8 cellular contexts compared by ENCODE assay signal in the genomic region with DNA sequence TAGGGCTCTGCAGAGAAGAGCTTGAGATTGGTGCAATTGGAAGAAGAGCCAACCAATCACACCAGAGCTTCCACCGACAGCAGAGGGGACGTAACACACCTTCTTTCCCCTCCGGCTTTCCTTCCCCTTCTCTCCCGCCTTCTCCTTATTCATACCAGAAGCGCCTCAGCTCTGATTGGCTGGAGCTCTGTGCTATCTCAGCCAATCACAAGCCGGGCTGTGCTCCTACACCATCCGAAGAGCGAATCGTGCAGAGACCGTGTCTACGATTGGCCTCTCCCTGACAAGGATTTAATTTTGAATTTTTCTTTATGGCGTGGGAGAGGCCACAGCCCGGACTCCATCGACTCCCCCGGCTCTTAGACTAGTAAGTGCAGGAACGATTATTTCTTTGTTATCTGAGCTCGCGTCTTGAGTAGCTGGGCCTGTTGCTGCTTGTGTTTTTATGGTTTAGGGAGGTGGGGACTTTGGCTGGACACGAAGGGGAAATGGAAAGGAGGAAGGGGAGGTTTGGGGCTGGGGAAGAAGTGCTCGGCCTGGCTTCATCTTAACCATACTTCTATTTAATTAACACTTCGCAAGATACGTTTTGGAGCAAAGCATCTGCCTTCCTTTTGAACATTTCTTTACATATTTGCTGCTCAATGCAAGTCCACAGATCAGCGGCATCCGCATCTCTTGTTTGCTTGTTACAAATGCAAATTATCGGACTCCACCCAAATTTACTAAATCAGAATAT. TPM values are rescaled to one million over a fixed set of nuclear protein-coding genes. Genes with fewer than 3 reads are reported as not detected.
A peak's percentile ranks its signal among the peaks of the same experiment; 100 is the strongest.
DNase-seq lines count a peak whose midpoint lies in the region; ATAC-seq, FAIRE-seq and TF ChIP-seq lines count a peak whose summit lies in the region.

A gene (plus strand): TSS at position 308 of the 739 bp plus-strand sequence. CDS start 14,007 bp downstream, outside the sequence.

- CTCF ChIA-PET in PC-3 (lab: Charles Lee), result interaction anchor here (0.5 to 1.1 kb wide), 6 partner anchors 11 to 840 kb away, joined by 3 to 5 read pairs (median 3); a partner anchor contains a TSS

- peak within 1 kb of the TSS; percentile 79 for H3K4me3 ChIP-seq in PC-3 (ENCODE audit: low read length)
- H3K4me3 ChIP-seq in esophagus muscularis mucosa, result peak within 1 kb of the TSS; percentile 66 to 77 (median 74)
- peak within 1 kb of the TSS; percentile 54 to 97 for H3K4me3 ChIP-seq in muscle layer of colon (ENCODE audit: low read depth in 1 of 2, low read length in 2 of 2)

- TF ChIP-seq POLR2A in esophagus muscularis mucosa (IDR thresholded peaks at IDR 0.05; ENCODE audit: low read depth), result no peak

- intact Hi-C loops in PC-3 (cut with micrococcal nuclease), result loop anchor here (1.0 to 5.0 kb wide), 4 partner anchors 49 to 637 kb away; a partner anchor contains a TSS
- intact Hi-C loops in esophagus muscularis mucosa (cut with DNase I), result loop anchor here (10.0 kb wide), 2 partner anchors 59 to 641 kb away; a partner anchor contains a TSS

- H3K79me2 ChIP-seq in PC-3 (ENCODE audit: low read length), result peaks cover 93% of the 10 kb centered on the region

- no peak within 1 kb of the TSS for H3K27ac Mint-ChIP-seq in stimulated activated memory B cell treated with anti-CD40 and anti-IgM and Interleukin-4, amounts not matched to agents 10 μg/mL and 1 μg/mL and 100 μg/mL, for 72 hours

- FAIRE-seq in D721Med (lab: Jason Lieb, UNC) (peak; percentile 25), HTR-8/SVneo (lab: Jason Lieb, UNC) (no peak)

- peak within 1 kb of the TSS; percentile 79 for H3K27ac ChIP-seq in PC-3 (ENCODE audit: low read length)
- peak within 1 kb of the TSS; percentile 80 to 92 (median 86) for H3K27ac ChIP-seq in esophagus muscularis mucosa (replicated peaks in 1 of 4)
- H3K27ac ChIP-seq in muscle layer of colon (ENCODE audit: low read depth, low read length), result peak within 1 kb of the TSS; percentile 78

- TF ChIP-seq CTCF in D721Med (IDR thresholded peaks at IDR 0.05; ENCODE audit: insufficient read depth, missing control alignments), result no peak
- no peak for TF ChIP-seq CTCF in PC-3 (conservative IDR thresholded peaks at IDR 0.05; ENCODE audit: low read depth, low read length)
- TF ChIP-seq CTCF in esophagus muscularis mucosa (IDR thresholded peaks at IDR 0.05), result no peak

- peak within 1 kb of the TSS; percentile 85 for H2AFZ ChIP-seq in PC-3 (ENCODE audit: low read length)

- H3K9me3 Mint-ChIP-seq in stimulated activated memory B cell treated with anti-CD40 and anti-IgM and Interleukin-4, amounts not matched to agents 10 μg/mL and 1 μg/mL and 100 μg/mL, for 72 hours, result no peaks in the 10 kb centered on the region

- peaks cover 15% of the 10 kb centered on the region for H4K20me1 ChIP-seq in PC-3 (ENCODE audit: low read length)

- no peaks in the 10 kb centered on the region for H3K27me3 Mint-ChIP-seq in stimulated activated memory B cell treated with anti-CD40 and anti-IgM and Interleukin-4, amounts not matched to agents 10 μg/mL and 1 μg/mL and 100 μg/mL, for 72 hours

- 2% methylated on average over 25 of the region's 25 CpGs for WGBS in esophagus muscularis mucosa

- no peak for TF ChIP-seq EP300 in esophagus muscularis mucosa (IDR thresholded peaks at IDR 0.05)

- no peaks in the 10 kb centered on the region for H3F3A ChIP-seq in PC-3 (ENCODE audit: low read length, unreplicated experiment)

- POLR2A ChIA-PET in PC-3 (lab: Charles Lee; ENCODE audit: unreplicated experiment), result interaction anchor here (0.5 to 0.7 kb wide), 8 partner anchors 16 to 733 kb away, joined by 3 to 11 read pairs (median 5); a partner anchor contains a TSS

- H3K4me1 ChIP-seq in PC-3 (ENCODE audit: insufficient read depth, low read length) (peaks cover 57% of the 10 kb centered on the region), esophagus muscularis mucosa (peaks cover 21 to 37% (median 31%) of the 10 kb centered on the region in 4 donors), muscle layer of colon (ENCODE audit: insufficient read depth, low read length) (peaks cover 8% of the 10 kb centered on the region)

- DNase-seq in D721Med (ENCODE audit: insufficient read length, low spot score) (peak; percentile 36), HTR-8/SVneo (ENCODE audit: insufficient read length, low spot score) (peak; percentile 99), PC-3 (no peak), activated T-cell treated with anti-CD3 and anti-CD28 coated beads for 48 hours (ENCODE audit: low read depth) (peak; percentile 83), esophagus muscularis mucosa (ENCODE audit: extremely low spot score) (peak; percentile 99)

- peaks cover 16% of the 10 kb centered on the region for H3K4me1 Mint-ChIP-seq in stimulated activated memory B cell treated with anti-CD40 and anti-IgM and Interleukin-4, amounts not matched to agents 10 μg/mL and 1 μg/mL and 100 μg/mL, for 72 hours

- H3K9me3 ChIP-seq in PC-3 (ENCODE audit: low read length) (no peaks in the 10 kb centered on the region), esophagus muscularis mucosa (no peaks in the 10 kb centered on the region), muscle layer of colon (ENCODE audit: low read length) (no peaks in the 10 kb centered on the region)

- H3K9me2 ChIP-seq in PC-3 (replicated peaks; ENCODE audit: low read length), result no peaks in the 10 kb centered on the region

- H3K4me3 Mint-ChIP-seq in stimulated activated memory B cell treated with anti-CD40 and anti-IgM and Interleukin-4, amounts not matched to agents 10 μg/mL and 1 μg/mL and 100 μg/mL, for 72 hours, result peak within 1 kb of the TSS; percentile 29

- BruUV-seq in PC-3 (replicated peaks; lab: Mats Ljungman, UMichigan), result no TSS peak

- H3K36me3 ChIP-seq in PC-3 (ENCODE audit: low read depth, low read length), result peaks cover 3% of the 10 kb centered on the region; the same call in 1 of the 2 replicates
- H3K36me3 ChIP-seq in esophagus muscularis mucosa, result no peaks in the 10 kb centered on the region
- H3K36me3 ChIP-seq in muscle layer of colon (ENCODE audit: insufficient read depth, low read length), result no peaks in the 10 kb centered on the region

- H3K27me3 ChIP-seq in PC-3 (ENCODE audit: low read length) (no peaks in the 10 kb centered on the region), esophagus muscularis mucosa (no peaks in the 10 kb centered on the region), muscle layer of colon (ENCODE audit: control insufficient read depth in 1 of 2, insufficient read depth in 2 of 2, low read length in 2 of 2) (no peaks in the 10 kb centered on the region)

- H3K9ac ChIP-seq in PC-3 (ENCODE audit: low read length) (peak within 1 kb of the TSS; percentile 93), muscle layer of colon (ENCODE audit: low read length) (peak within 1 kb of the TSS; percentile 85)

- no peaks in the 10 kb centered on the region for H3K36me3 Mint-ChIP-seq in stimulated activated memory B cell treated with anti-CD40 and anti-IgM and Interleukin-4, amounts not matched to agents 10 μg/mL and 1 μg/mL and 100 μg/mL, for 72 hours

- H3K4me2 ChIP-seq in PC-3 (ENCODE audit: low read length), result peak within 1 kb of the TSS; percentile 93

- peak; percentile 88 for ATAC-seq in GM21390 (IDR thresholded peaks at IDR 0.05; ENCODE audit: unreplicated experiment)
- peak; percentile 81 for ATAC-seq in PC-3
- ATAC-seq in stimulated activated memory B cell treated with anti-CD40 and anti-IgM and Interleukin-4, amounts not matched to agents 10 μg/mL and 1 μg/mL and 100 μg/mL, for 72 hours, result peak; percentile 97

RNA-seq across cellular contexts. Expression of the gene that starts here (rescaled TPM):
- 77.2 and 78.9 TPM in 2 replicates for total RNA-seq in PC-3 (2014; rRNA removed)
- 100 to 1,000 TPM in 1 of 4 donors, 1 to 10 TPM in 1, under 1 TPM in 2; 0.32 to 110 (median 0.87) TPM for total RNA-seq in esophagus muscularis mucosa
